ENCODE assay signal across 11 cellular contexts in genomic region chr19:56109216-56109615, GRCh38. TPM values are rescaled to one million over a fixed set of nuclear protein-coding genes. Genes with fewer than 3 reads are reported as not detected.
DNase-seq lines count a peak whose midpoint lies in the region; ATAC-seq and TF ChIP-seq lines count a peak whose summit lies in the region.
"Had no signal": no experiment of that assay in that cellular context is flagged by ENCODE, and none has a peak within 500 bp of the region (broad histone marks: within the 10 kb centered on the region; RNA-seq: fewer than 3 reads in every experiment).

No MANE protein-coding gene starts in this region.

- H3K27ac Mint-ChIP-seq in nephron progenitor cell: no peak overlapping the region

- H3K27me3 ChIP-seq in spleen (replicated peaks in 1 of 7): no peaks in the 10 kb centered on the region

- H3K9me3 Mint-ChIP-seq in nephron progenitor cell: no peaks in the 10 kb centered on the region
- H3K9me3 Mint-ChIP-seq: CD8-positive, alpha-beta memory T cell had no signal

- no peaks in the 10 kb centered on the region for H3K9me3 ChIP-seq in spleen

- DNase-seq in head of caudate nucleus (peak in 41 of 42 donors; percentile 23 to 93 (median 66)), spleen (no peak), GDM1 (lab: John Stamatoyannopoulos, UW) (no peak), SIG-M5 treated with dmso at 0.1 percent for 504 hours (lab: John Stamatoyannopoulos, UW; ENCODE audit: unreplicated experiment) (no peak), nephron progenitor cell (no peak)
- no peak for DNase-seq in stimulated activated CD4-positive, alpha-beta T cell treated with anti-CD3 and anti-CD28 coated beads, Interleukin-4, amount 100 ng/mL, for 4 hours
- DNase-seq: activated T-cell treated with anti-CD3 and anti-CD28 coated beads, Interleukin-2, amount 50 U/mL, for 48 hours; CD8-positive, alpha-beta memory T cell; foreskin melanocyte had no signal

- peaks cover 0 to 23% (median 5%) of the 10 kb centered on the region in 6 donors for H3K36me3 ChIP-seq in spleen

- peaks cover 18% of the 10 kb centered on the region for H3K36me3 Mint-ChIP-seq in nephron progenitor cell (ENCODE audit: low read depth)

- 21 to 32% (median 29%) methylated on average over 10 to 11 of the region's 11 CpGs for WGBS in spleen, 5 donors

- no peaks in the 10 kb centered on the region for H3K27me3 Mint-ChIP-seq in nephron progenitor cell (ENCODE audit: low read depth, poor library complexity)

- no peak overlapping the region for H3K4me3 Mint-ChIP-seq in nephron progenitor cell
- H3K4me3 Mint-ChIP-seq: CD8-positive, alpha-beta memory T cell had no signal

- ATAC-seq in GM19043 (IDR thresholded peaks at IDR 0.05; ENCODE audit: low read depth, unreplicated experiment): peak; percentile 36

- H3K27ac ChIP-seq in VCaP: peak overlapping the region; percentile 75; the same call in 1 of the 2 replicates
- H3K27ac ChIP-seq in spleen: peak overlapping the region in 7 of 8 donors; percentile 20 to 100 (median 91)

- H3K4me1 ChIP-seq in spleen: peaks cover 73 to 100% (median 99%) of the 10 kb centered on the region in 6 donors

- no peak for TF ChIP-seq POLR2A in spleen (IDR thresholded peaks at IDR 0.05)

- H3K4me3 ChIP-seq in spleen: peak overlapping the region in 2 of 8 donors; percentile 7 to 42

- TF ChIP-seq CTCF in VCaP (conservative IDR thresholded peaks at IDR 0.05): no peak
- TF ChIP-seq CTCF in spleen (IDR thresholded peaks at IDR 0.05 in 8 of 11, conservative IDR thresholded peaks at IDR 0.05 in 3 of 11): no peak
- no peak for TF ChIP-seq CTCF in nephron progenitor cell (IDR thresholded peaks at IDR 0.05)

- peaks cover 79% of the 10 kb centered on the region for H3K4me1 Mint-ChIP-seq in nephron progenitor cell

- intact Hi-C loops in head of caudate nucleus (cut with DNase I): no loop called here
- intact Hi-C loops in spleen (cut with DNase I; ENCODE audit: low total_unique reads): no loop called here

RNA-seq across cellular contexts. Expression of gene ZNF787, which starts 11.9 kb away (rescaled TPM):
- 10 to 100 TPM; 18.0 to 53.8 (median 42.8) TPM for total RNA-seq in spleen
- 10 to 100 TPM; 16.6 to 39.0 (median 21.1) TPM for polyA plus RNA-seq in spleen

RNA-seq across cellular contexts. Expression of gene ZNF444, which starts 31.9 kb away (rescaled TPM):
- 10 to 100 TPM; 17.0 to 27.9 (median 23.1) TPM for total RNA-seq in spleen
- polyA plus RNA-seq in spleen: 10 to 100 TPM; 17.0 to 35.1 (median 22.6) TPM

Comparison
In these comparisons a context has a peak if more than half of its experiments do, and no peak if none do; other contexts are left out.
1. DNase-seq: peak in head of caudate nucleus (41 of 42); none in spleen (single experiment), GDM1 (single experiment), SIG-M5 treated with dmso at 0.1 percent for 504 hours (single experiment), stimulated activated CD4-positive, alpha-beta T cell treated with anti-CD3 and anti-CD28 coated beads, Interleukin-4, amount 100 ng/mL, for 4 hours (0 of 2) and nephron progenitor cell (single experiment).